Comparison of ENCODE assay signal across 16 cellular contexts in the genomic region with DNA sequence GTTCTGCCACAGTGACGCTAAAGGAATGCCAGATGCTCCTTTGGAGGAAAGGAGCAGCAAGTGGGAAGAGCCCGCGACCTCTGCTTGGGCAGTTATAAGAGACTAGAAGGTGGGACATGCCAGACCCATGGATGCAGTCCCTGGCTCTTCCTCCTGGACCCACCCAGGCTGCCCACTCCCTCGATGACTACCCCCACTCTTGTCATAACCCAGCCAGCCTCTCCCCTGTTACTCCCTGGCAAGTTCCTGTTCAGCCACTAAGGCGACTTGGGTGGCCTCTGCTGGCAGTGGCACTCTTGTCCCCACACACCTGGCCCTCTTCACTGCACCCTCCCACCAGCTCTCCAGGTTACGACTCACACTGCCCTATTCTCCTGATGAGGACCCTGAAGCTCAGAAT.
"Had no signal": no experiment of that assay in that cellular context is flagged by ENCODE, and none has a peak within 500 bp of the region (broad histone marks: within the 10 kb centered on the region; RNA-seq: fewer than 3 reads in every experiment).

No MANE protein-coding gene starts in this region.

- H3K36me3 ChIP-seq: lower lobe of right lung, neutrophil, right lobe of liver, thoracic aorta, tibial nerve, upper lobe of left lung had no signal

- H3K9me3 ChIP-seq: lower lobe of right lung, neutrophil, right lobe of liver, thoracic aorta, tibial nerve, upper lobe of left lung had no signal

- H3K27ac ChIP-seq: lower lobe of right lung, neutrophil, parathyroid adenoma, right lobe of liver, thoracic aorta, tibial nerve, upper lobe of left lung had no signal

- H3K4me3 ChIP-seq: lower lobe of right lung, right lobe of liver, thoracic aorta, tibial nerve, upper lobe of left lung had no signal

- DNase-seq: cortex of kidney; effector memory CD8-positive, alpha-beta T cell; head of caudate nucleus; left ventricle myocardium superior; lower lobe of right lung; natural killer cell; right lobe of liver; small intestine; stimulated activated CD4-positive, alpha-beta T cell treated with anti-CD3 and anti-CD28 coated beads, Interleukin-15, amount 100 ng/mL, for 24 hours; stimulated activated CD4-positive, alpha-beta T cell treated with anti-CD3 and anti-CD28 coated beads, Interleukin-2, amount 100 ng/mL, for 48 hours; stimulated activated naive B cell treated with anti-CD40 and anti-IgM and Interleukin-4, amounts not matched to agents 10 μg/mL and 1 μg/mL and 100 μg/mL, for 72 hours; upper lobe of left lung had no signal

- H3K4me1 ChIP-seq: lower lobe of right lung, parathyroid adenoma, right lobe of liver, tibial nerve, upper lobe of left lung had no signal
